ENCODE assay signal across 14 cellular contexts in genomic region chr12:11666131-11666530, GRCh38. TPM values are rescaled to one million over a fixed set of nuclear protein-coding genes. Genes with fewer than 3 reads are reported as not detected.
DNase-seq lines count a peak whose midpoint lies in the region; ATAC-seq and TF ChIP-seq lines count a peak whose summit lies in the region.
"Had no signal": no experiment of that assay in that cellular context is flagged by ENCODE, and none has a peak within 500 bp of the region (broad histone marks: within the 10 kb centered on the region; RNA-seq: fewer than 3 reads in every experiment).

No MANE protein-coding gene starts in this region.

- no peaks in the 10 kb centered on the region for H3K36me3 ChIP-seq in breast epithelium
- H3K36me3 ChIP-seq in mammary epithelial cell (ENCODE audit: insufficient read depth, low read length), result no peaks in the 10 kb centered on the region
- H3K36me3 ChIP-seq in esophagus muscularis mucosa, result no peaks in the 10 kb centered on the region
- H3K36me3 ChIP-seq in neutrophil, result peaks cover 5% of the 10 kb centered on the region

- no TSS peak for BruUV-seq in mammary epithelial cell (replicated peaks; lab: Mats Ljungman, UMichigan)

- peaks cover 3 to 24% of the 10 kb centered on the region in 2 donors for H3K4me1 ChIP-seq in breast epithelium
- H3K4me1 ChIP-seq in mammary epithelial cell (ENCODE audit: insufficient read depth, low read length), result peaks cover 15% of the 10 kb centered on the region
- H3K4me1 ChIP-seq in esophagus muscularis mucosa, result peaks cover 52 to 94% (median 83%) of the 10 kb centered on the region in 4 donors
- peaks cover 71 to 87% of the 10 kb centered on the region in 2 experiments for H3K4me1 ChIP-seq in neutrophil (ENCODE audit: control insufficient read depth in 1 of 2, insufficient read depth in 1 of 2, low read depth in 1 of 2, low read length in 1 of 2)

- DNase-seq in breast epithelium (ENCODE audit: low spot score in 2 of 2), result no peak
- no peak for DNase-seq in mammary epithelial cell
- DNase-seq in esophagus muscularis mucosa (ENCODE audit: extremely low spot score), result no peak
- DNase-seq in HT-29 (ENCODE audit: low spot score), result no peak
- DNase-seq: CD4-positive, CD25-positive, alpha-beta regulatory T cell; MV-4-11; NCI-H1436; NCI-H2029 treated with DMSO at 0.1 percent for 48 hours; NCI-H524; SHP77 treated with DMSO at 0.1 percent for 48 hours had no signal

- no peaks in the 10 kb centered on the region for H4K20me1 ChIP-seq in mammary epithelial cell (ENCODE audit: insufficient read depth, low read length)

- H3K27ac ChIP-seq in breast epithelium (peak overlapping the region; percentile 84 to 97), mammary epithelial cell (ENCODE audit: insufficient read depth, low read depth, low read length) (no peak overlapping the region), esophagus muscularis mucosa (replicated peaks in 1 of 4) (peak overlapping the region in 3 of 4 donors; percentile 15 to 39 (median 39)), neutrophil (peak overlapping the region; percentile 82)

- TF ChIP-seq CTCF in breast epithelium (IDR thresholded peaks at IDR 0.05) (no peak), mammary epithelial cell (conservative IDR thresholded peaks at IDR 0.05 in 1 of 2, IDR thresholded peaks at IDR 0.05 in 1 of 2; ENCODE audit: extremely low read depth in 1 of 2, insufficient read depth in 1 of 2, low read depth in 1 of 2, low read length in 2 of 2) (no peak), esophagus muscularis mucosa (IDR thresholded peaks at IDR 0.05) (no peak), neutrophil (IDR thresholded peaks at IDR 0.05) (no peak)

- peaks cover 95% of the 10 kb centered on the region for H3K79me2 ChIP-seq in mammary epithelial cell (ENCODE audit: insufficient read depth, low read length)

- WGBS in mammary epithelial cell (ENCODE audit: low coverage, missing lambda C conversion rate), result 94% methylated on average over 1 of the region's 3 CpGs
- WGBS in esophagus muscularis mucosa, result 43% methylated on average over 3 of the region's 3 CpGs

- in situ Hi-C loops in mammary epithelial cell (cut with MboI; ENCODE audit: low sequenced_read_pairs in 2 of 2), result no loop called here

- H3K9me3 ChIP-seq in breast epithelium, result no peaks in the 10 kb centered on the region
- H3K9me3 ChIP-seq in mammary epithelial cell (replicated peaks; ENCODE audit: insufficient read depth, low read length), result no peaks in the 10 kb centered on the region
- H3K9me3 ChIP-seq in esophagus muscularis mucosa, result no peaks in the 10 kb centered on the region
- H3K9me3 ChIP-seq in neutrophil, result no peaks in the 10 kb centered on the region

- intact Hi-C loops in breast epithelium (cut with DNase I; ENCODE audit: low total_unique reads) (no loop called here), mammary epithelial cell (cut with micrococcal nuclease) (no loop called here), esophagus muscularis mucosa (cut with DNase I) (no loop called here)

- ATAC-seq in GM21737 (IDR thresholded peaks at IDR 0.05; ENCODE audit: unreplicated experiment), result no peak
- ATAC-seq in GM19467 (IDR thresholded peaks at IDR 0.05; ENCODE audit: unreplicated experiment), result no peak
- no peak for ATAC-seq in GM19324 (IDR thresholded peaks at IDR 0.05; ENCODE audit: low FRiP score, unreplicated experiment)

- dilution Hi-C loops in mammary epithelial cell (cut with HindIII; ENCODE audit: low sequenced_read_pairs), result no loop called here

- no peak overlapping the region for H2AFZ ChIP-seq in mammary epithelial cell (ENCODE audit: low read depth, low read length)

- H3K4me3 ChIP-seq in breast epithelium, result no peak overlapping the region
- H3K4me3 ChIP-seq in mammary epithelial cell (replicated peaks in 1 of 3; ENCODE audit: insufficient read depth in 1 of 3, low read depth in 2 of 3, low read length in 3 of 3), result no peak overlapping the region
- H3K4me3 ChIP-seq in esophagus muscularis mucosa, result no peak overlapping the region
- peak overlapping the region; percentile 28 to 36 for H3K4me3 ChIP-seq in neutrophil (ENCODE audit: low read depth in 1 of 2, low read length in 1 of 2)

- TF ChIP-seq POLR2A in breast epithelium (IDR thresholded peaks at IDR 0.05) (no peak), esophagus muscularis mucosa (IDR thresholded peaks at IDR 0.05; ENCODE audit: low read depth) (no peak)

- H3K27me3 ChIP-seq in breast epithelium (no peaks in the 10 kb centered on the region), mammary epithelial cell (ENCODE audit: insufficient read depth, low read length) (no peaks in the 10 kb centered on the region), esophagus muscularis mucosa (no peaks in the 10 kb centered on the region), neutrophil (no peaks in the 10 kb centered on the region)

- TF ChIP-seq EP300 in esophagus muscularis mucosa (IDR thresholded peaks at IDR 0.05), result no peak

- H3K4me2 ChIP-seq in mammary epithelial cell (ENCODE audit: insufficient read depth, low read depth, low read length), result no peak overlapping the region

- CTCF ChIA-PET in mammary epithelial cell (lab: Charles Lee; ENCODE audit: low non-redundant PET), result no interaction called here

- no peak overlapping the region for H3K9ac ChIP-seq in mammary epithelial cell (ENCODE audit: insufficient read depth, low read length)

RNA-seq across cellular contexts. Expression of gene ETV6, which starts 16.7 kb away (rescaled TPM):
- total RNA-seq in breast epithelium (10 to 100 TPM; 17.8 to 58.7 (median 45.2) TPM), mammary epithelial cell (10 to 100 TPM; 16.7 to 28.3 TPM), esophagus muscularis mucosa (10 to 100 TPM; 22.4 to 29.6 (median 25.3) TPM)
- 6.3 TPM for polyA plus RNA-seq in mammary epithelial cell
- 41.9 TPM for polyA minus RNA-seq in mammary epithelial cell
- total RNA-seq in HT-29 (2014; rRNA removed; shearing (Covaris generic)), result 16.5 and 16.8 TPM in 2 replicates

Comparison
In these comparisons a context has a peak if more than half of its experiments do, and no peak if none do; other contexts are left out.
1. H3K4me3 ChIP-seq: peak in neutrophil (2 of 2); none in breast epithelium (0 of 3), mammary epithelial cell (0 of 3) and esophagus muscularis mucosa (0 of 4).